17 cellular contexts compared by ENCODE assay signal in the genomic region with DNA sequence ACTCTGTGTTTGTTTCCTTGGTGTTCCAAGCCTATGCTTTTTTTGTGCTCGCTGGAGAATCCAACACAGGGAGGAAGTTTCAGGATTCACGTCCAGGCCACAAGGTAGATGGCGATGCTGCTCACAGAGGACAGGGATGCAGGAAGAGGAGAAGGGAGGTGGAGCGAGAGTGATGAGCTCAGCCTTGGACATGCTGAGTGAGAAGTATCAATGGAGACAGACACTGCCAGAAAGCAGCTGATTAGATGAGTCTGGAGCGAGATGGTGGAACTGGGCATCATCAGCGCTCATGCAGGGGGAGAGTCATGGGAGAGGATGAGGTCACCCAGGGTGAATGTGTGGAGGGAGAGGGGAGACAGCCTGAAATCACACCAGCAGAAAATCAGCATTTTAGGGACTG.
DNase-seq lines count a peak whose midpoint lies in the region; ATAC-seq and TF ChIP-seq lines count a peak whose summit lies in the region.
"Had no signal": no experiment of that assay in that cellular context is flagged by ENCODE, and none has a peak within 500 bp of the region (broad histone marks: within the 10 kb centered on the region; RNA-seq: fewer than 3 reads in every experiment).

No MANE protein-coding gene starts in this region.

- TF ChIP-seq POLR2A in Peyer's patch (IDR thresholded peaks at IDR 0.05) = no peak
- no peak for TF ChIP-seq POLR2A in testis (IDR thresholded peaks at IDR 0.05)

- H3K27me3 ChIP-seq in heart right ventricle (no peaks in the 10 kb centered on the region), Peyer's patch (no peaks in the 10 kb centered on the region), testis (no peaks in the 10 kb centered on the region)
- H3K27me3 ChIP-seq: pancreas had no signal

- H3K4me3 ChIP-seq in heart right ventricle = no peak overlapping the region
- H3K4me3 ChIP-seq in Peyer's patch = no peak overlapping the region
- H3K4me3 ChIP-seq in testis = no peak overlapping the region
- H3K4me3 ChIP-seq: pancreas, SK-N-MC had no signal

- no peak overlapping the region for H3K27ac ChIP-seq in heart right ventricle
- no peak overlapping the region for H3K27ac ChIP-seq in Peyer's patch
- H3K27ac ChIP-seq in testis = no peak overlapping the region
- H3K27ac ChIP-seq: pancreas, SK-N-MC had no signal

- TF ChIP-seq CTCF in heart right ventricle (IDR thresholded peaks at IDR 0.05) (no peak), Peyer's patch (IDR thresholded peaks at IDR 0.05) (no peak), testis (IDR thresholded peaks at IDR 0.05) (no peak)

- WGBS in heart right ventricle, 2 donors = 64 to 65% methylated on average over 6 of the region's 6 CpGs
- 67 to 85% methylated on average over 6 of the region's 6 CpGs for WGBS in testis, 2 donors

- ATAC-seq in heart right ventricle (peak in 7 of 8 donors; percentile 12 to 64 (median 57)), GM18907 (IDR thresholded peaks at IDR 0.05; ENCODE audit: unreplicated experiment) (no peak)
- ATAC-seq: activated T-cell treated with anti-CD3 and anti-CD28 coated beads, Interleukin-2, amount 50 U/mL, for 4 hours; pancreas had no signal

- H3K9me3 ChIP-seq in heart right ventricle = no peaks in the 10 kb centered on the region
- H3K9me3 ChIP-seq in Peyer's patch = no peaks in the 10 kb centered on the region
- no peaks in the 10 kb centered on the region for H3K9me3 ChIP-seq in testis
- H3K9me3 ChIP-seq: pancreas had no signal

- H3K4me1 ChIP-seq in heart right ventricle = peaks cover 0 to 24% (median 3%) of the 10 kb centered on the region in 9 donors
- no peaks in the 10 kb centered on the region for H3K4me1 ChIP-seq in Peyer's patch
- H3K4me1 ChIP-seq in testis = peaks cover 4% of the 10 kb centered on the region
- H3K4me1 ChIP-seq: pancreas had no signal

- peak in 12 of 14 donors; percentile 13 to 82 (median 66) for DNase-seq in C1 segment of cervical spinal cord (lab: John Stamatoyannopoulos, UW)
- peak in 51 of 56 donors; percentile 23 to 90 (median 73) for DNase-seq in amygdala (lab: John Stamatoyannopoulos, UW)
- DNase-seq in heart right ventricle = peak in 1 of 2 donors; percentile 14
- DNase-seq in occipital lobe (lab: John Stamatoyannopoulos, UW) = peak; percentile 64
- DNase-seq in Peyer's patch = no peak
- DNase-seq in testis = no peak
- DNase-seq in activated naive CD4-positive, alpha-beta T cell treated with anti-CD3 and anti-CD28 coated beads, Interleukin-2, amount 50 U/mL, for 16 hours = no peak
- DNase-seq: activated CD4-positive, alpha-beta T cell treated with anti-CD3 and anti-CD28 coated beads, Interleukin-2, amount 50 U/mL, for 48 hours; activated naive CD8-positive, alpha-beta T cell treated with anti-CD3 and anti-CD28 coated beads for 36 hours; activated T-cell treated with anti-CD3 and anti-CD28 coated beads, Interleukin-2, amount 50 U/mL, for 4 hours; central memory CD4-positive, alpha-beta T cell; NCI-H1436 treated with DMSO at 0.1 percent for 48 hours; OCI-M1; pancreas; stimulated activated naive CD4-positive, alpha-beta T cell had no signal

- H3K36me3 ChIP-seq in heart right ventricle (no peaks in the 10 kb centered on the region), Peyer's patch (no peaks in the 10 kb centered on the region), testis (ENCODE audit: low read depth, missing control alignments) (no peaks in the 10 kb centered on the region)
- H3K36me3 ChIP-seq: pancreas had no signal

- intact Hi-C loops in heart right ventricle (cut with DNase I) (loop anchor here in 2 of 10 donors (10.0 kb wide), 1 partner anchor 137 kb away; no protein-coding TSS in a partner anchor), testis (cut with DNase I; ENCODE audit: low total_unique reads) (loop anchor here (10.0 kb wide), 1 partner anchor 137 kb away; no protein-coding TSS in a partner anchor)

Comparison
In these comparisons a context has a peak if more than half of its experiments do, and no peak if none do; other contexts are left out.
1. DNase-seq: peak in C1 segment of cervical spinal cord (12 of 14), amygdala (51 of 56) and occipital lobe (single experiment); none in Peyer's patch (0 of 3), testis (single experiment) and activated naive CD4-positive, alpha-beta T cell treated with anti-CD3 and anti-CD28 coated beads, Interleukin-2, amount 50 U/mL, for 16 hours (single experiment).